In the genomic region with DNA sequence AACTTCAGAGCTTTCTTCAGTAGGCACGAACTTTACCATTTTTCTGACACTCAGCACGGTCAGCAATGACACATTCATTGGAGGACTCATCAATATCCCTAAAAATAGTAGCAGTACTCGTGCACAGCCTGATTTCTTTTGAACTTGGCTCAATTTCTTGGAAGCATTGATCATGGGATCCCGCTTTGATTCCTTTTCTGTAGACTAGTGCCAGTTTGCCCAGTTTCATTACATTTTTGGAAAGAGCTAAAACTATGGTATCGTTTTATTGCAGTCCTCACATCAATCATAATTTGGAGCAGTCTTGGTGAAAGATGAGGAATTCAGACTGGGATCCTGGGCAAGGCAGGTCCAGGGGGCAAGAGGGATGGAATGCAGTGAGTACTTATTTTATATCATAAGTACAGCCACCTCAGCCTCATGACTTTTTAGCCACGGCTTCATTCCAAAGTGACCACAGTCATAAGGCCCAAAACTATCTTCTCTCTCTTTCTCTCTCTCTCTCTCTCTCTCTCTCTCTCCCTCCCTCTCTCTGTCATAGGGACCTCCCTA, we compare ENCODE assay signal across 10 cellular contexts.
A peak's percentile ranks its signal among the peaks of the same experiment; 100 is the strongest.
DNase-seq lines count a peak whose midpoint lies in the region; ATAC-seq and TF ChIP-seq lines count a peak whose summit lies in the region.
"Had no signal": no experiment of that assay in that cellular context is flagged by ENCODE, and none has a peak within 500 bp of the region (broad histone marks: within the 10 kb centered on the region; RNA-seq: fewer than 3 reads in every experiment).

No MANE protein-coding gene starts in this region.

- H3K9me3 ChIP-seq in right atrium auricular region (no peaks in the 10 kb centered on the region), muscle layer of duodenum (ENCODE audit: control insufficient read depth in 1 of 2, low read length in 2 of 2) (no peaks in the 10 kb centered on the region), vagina (no peaks in the 10 kb centered on the region)

- no peak for TF ChIP-seq CTCF in right atrium auricular region (IDR thresholded peaks at IDR 0.05)
- TF ChIP-seq CTCF in choroid plexus epithelial cell (conservative IDR thresholded peaks at IDR 0.05; ENCODE audit: low read depth, low read length) = no peak
- TF ChIP-seq CTCF in vagina (IDR thresholded peaks at IDR 0.05) = no peak

- intact Hi-C loops in Right ventricle myocardium superior (cut with DNase I) = no loop called here
- intact Hi-C loops in vagina (cut with DNase I) = loop anchor here (5.0 kb wide), 1 partner anchor 173 kb away; no protein-coding TSS in a partner anchor

- H3K36me3 ChIP-seq in right atrium auricular region (no peaks in the 10 kb centered on the region), muscle layer of duodenum (ENCODE audit: control insufficient read depth in 1 of 2, insufficient read depth in 2 of 2, low read length in 2 of 2) (peaks cover 0 to 10% of the 10 kb centered on the region in 2 donors), vagina (no peaks in the 10 kb centered on the region)

- DNase-seq in right atrium auricular region (ENCODE audit: low spot score) = no peak
- DNase-seq in Right ventricle myocardium superior = no peak
- DNase-seq in choroid plexus epithelial cell (ENCODE audit: low read depth) = peak; percentile 75
- peak in 1 of 2 donors; percentile 70 for DNase-seq in vagina (ENCODE audit: extremely low spot score in 2 of 2)
- no peak for DNase-seq in germinal center (ENCODE audit: low spot score)
- DNase-seq: MV-4-11 had no signal

- ATAC-seq in Right ventricle myocardium superior (ENCODE audit: poor library complexity) = no peak
- no peak for ATAC-seq in HG03442 (IDR thresholded peaks at IDR 0.05; ENCODE audit: unreplicated experiment)
- ATAC-seq in GM18870 (IDR thresholded peaks at IDR 0.05; ENCODE audit: unreplicated experiment) = no peak
- ATAC-seq: activated T-helper 17 cell treated with anti-CD3 and anti-CD28 coated beads, Interleukin-2, amount 50 U/mL, for 72 hours had no signal

- H3K4me3 ChIP-seq in right atrium auricular region (no peak overlapping the region), choroid plexus epithelial cell (ENCODE audit: low read depth, low read length) (no peak overlapping the region), muscle layer of duodenum (ENCODE audit: low read depth in 1 of 2, low read length in 2 of 2) (no peak overlapping the region), vagina (no peak overlapping the region)

- H3K27me3 ChIP-seq in right atrium auricular region (no peaks in the 10 kb centered on the region), muscle layer of duodenum (ENCODE audit: low read depth, low read length) (no peaks in the 10 kb centered on the region), vagina (no peaks in the 10 kb centered on the region)

- TF ChIP-seq POLR2A in vagina (IDR thresholded peaks at IDR 0.05) = no peak

- peak overlapping the region; percentile 72 to 80 for H3K27ac ChIP-seq in right atrium auricular region
- H3K27ac ChIP-seq in muscle layer of duodenum (ENCODE audit: low read length) = peak overlapping the region; percentile 67
- peak overlapping the region; percentile 79 for H3K27ac ChIP-seq in vagina

- H3K4me1 ChIP-seq in right atrium auricular region = peaks cover 0 to 49% of the 10 kb centered on the region in 2 donors
- peaks cover 0 to 10% of the 10 kb centered on the region in 2 donors for H3K4me1 ChIP-seq in muscle layer of duodenum (ENCODE audit: control insufficient read depth in 1 of 2, insufficient read depth in 2 of 2, low read length in 2 of 2)
- peaks cover 31% of the 10 kb centered on the region for H3K4me1 ChIP-seq in vagina
